In the genomic region with DNA sequence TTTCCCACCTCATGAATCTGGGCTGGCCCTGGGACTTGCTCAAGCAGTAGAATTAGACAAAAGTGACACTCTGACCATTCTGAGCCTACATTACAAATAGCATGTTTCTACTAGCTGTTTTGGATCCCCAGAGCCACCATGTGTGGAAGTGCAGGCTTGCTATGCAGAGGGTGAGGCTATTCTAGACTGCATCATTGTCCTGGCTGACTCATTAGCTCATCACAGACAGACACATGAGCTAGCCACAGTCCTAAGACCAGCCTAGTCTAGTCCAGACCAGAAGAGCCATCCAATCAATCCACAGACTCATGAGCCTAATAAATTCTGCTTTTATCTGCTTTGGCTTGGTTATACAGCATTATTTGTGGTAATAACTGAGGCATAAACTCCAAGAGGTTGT, we compare ENCODE assay signal across 18 cellular contexts.
DNase-seq lines count a peak whose midpoint lies in the region; ATAC-seq and TF ChIP-seq lines count a peak whose summit lies in the region.
"Had no signal": no experiment of that assay in that cellular context is flagged by ENCODE, and none has a peak within 500 bp of the region (broad histone marks: within the 10 kb centered on the region; RNA-seq: fewer than 3 reads in every experiment).

No MANE protein-coding gene starts in this region.

- peak overlapping the region; percentile 1 for H2BK120ac ChIP-seq in IMR-90 (ENCODE audit: low read depth, low read length)

- H3K4me3 ChIP-seq in AG10803 (ENCODE audit: low read length) (no peak overlapping the region), IMR-90 (ENCODE audit: insufficient read depth, low read depth, low read length) (no peak overlapping the region), choroid plexus epithelial cell (ENCODE audit: low read depth, low read length) (no peak overlapping the region), left lung (no peak overlapping the region), stomach (no peak overlapping the region)
- H3K4me3 ChIP-seq in naive thymus-derived CD4-positive, alpha-beta T cell (ENCODE audit: low read length), result no peak overlapping the region
- H3K4me3 ChIP-seq: adrenal gland, colonic mucosa, esophagus muscularis mucosa had no signal

- H3K79me1 ChIP-seq in IMR-90 (ENCODE audit: low read depth in 1 of 2, low read length in 2 of 2), result no peaks in the 10 kb centered on the region

- H3K18ac ChIP-seq in IMR-90 (ENCODE audit: low read depth, low read length), result peak overlapping the region; percentile 10; the same call in 1 of the 2 replicates

- no peak overlapping the region for H3K9ac ChIP-seq in IMR-90 (ENCODE audit: low read depth, low read length)

- H3K9me3 Mint-ChIP-seq in naive thymus-derived CD4-positive, alpha-beta T cell, result peaks cover 0 to 16% (median 8%) of the 10 kb centered on the region in 11 donors

- no peak overlapping the region for H2AK9ac ChIP-seq in IMR-90 (replicated peaks; ENCODE audit: low read depth, low read length, poor library complexity)

- no peak overlapping the region for H3K23ac ChIP-seq in IMR-90 (ENCODE audit: low read depth, low read length)

- H3K4me3 Mint-ChIP-seq in naive thymus-derived CD4-positive, alpha-beta T cell, result no peak overlapping the region
- H3K4me3 Mint-ChIP-seq: stimulated activated naive CD8-positive, alpha-beta T cell treated with anti-CD3 and anti-CD28 coated beads, Interleukin-15, Interleukin-2, amounts not matched to agents 100 ng/mL and 50 ng/mL, for 24 hours had no signal

- no peak for ATAC-seq in IMR-90 (ENCODE audit: low read depth)
- ATAC-seq in left lung, result peak; percentile 36
- ATAC-seq in naive thymus-derived CD4-positive, alpha-beta T cell, result no peak

- no peak overlapping the region for H3K56ac ChIP-seq in IMR-90 (ENCODE audit: extremely low read depth, insufficient read depth, low read length)

- intact Hi-C loops in IMR-90 (cut with micrococcal nuclease), result loop anchor here (5.0 to 10.0 kb wide), 2 partner anchors 104 to 342 kb away; no protein-coding TSS in a partner anchor
- intact Hi-C loops in left lung (cut with DNase I), result no loop called here
- intact Hi-C loops in stomach (cut with DNase I; ENCODE audit: low total_unique reads), result no loop called here
- intact Hi-C loops in naive thymus-derived CD4-positive, alpha-beta T cell (cut with micrococcal nuclease), result no loop called here

- no peaks in the 10 kb centered on the region for H3K27me3 ChIP-seq in IMR-90 (ENCODE audit: control insufficient read depth, insufficient read depth, low read length)
- no peaks in the 10 kb centered on the region for H3K27me3 ChIP-seq in left lung
- no peaks in the 10 kb centered on the region for H3K27me3 ChIP-seq in stomach
- no peaks in the 10 kb centered on the region for H3K27me3 ChIP-seq in naive thymus-derived CD4-positive, alpha-beta T cell (ENCODE audit: control insufficient read depth in 2 of 2, insufficient read depth in 2 of 2, low read length in 2 of 2)
- H3K27me3 ChIP-seq: adrenal gland, colonic mucosa, esophagus muscularis mucosa had no signal

- peak overlapping the region; percentile 14; the same call in 1 of the 2 replicates for H4K91ac ChIP-seq in IMR-90 (ENCODE audit: insufficient read depth, low read depth, low read length)

- H3K36me3 ChIP-seq in IMR-90 (ENCODE audit: control insufficient read depth, insufficient read depth, low read length), result no peaks in the 10 kb centered on the region
- H3K36me3 ChIP-seq in left lung, result no peaks in the 10 kb centered on the region
- no peaks in the 10 kb centered on the region for H3K36me3 ChIP-seq in stomach
- H3K36me3 ChIP-seq in naive thymus-derived CD4-positive, alpha-beta T cell (ENCODE audit: control insufficient read depth in 2 of 3, insufficient read depth in 3 of 3, low read length in 3 of 3), result no peaks in the 10 kb centered on the region
- H3K36me3 ChIP-seq: adrenal gland, colonic mucosa, esophagus muscularis mucosa had no signal

- H4K8ac ChIP-seq in IMR-90 (ENCODE audit: low read depth in 2 of 2, low read length in 2 of 2), result peak overlapping the region; percentile 7 to 23; a peak in 3 of 4 replicates

- in situ Hi-C loops in IMR-90 (cut with MboI; ENCODE audit: low sequenced_read_pairs), result no loop called here

- H2BK20ac ChIP-seq in IMR-90 (ENCODE audit: low read depth, low read length), result peak overlapping the region; percentile 20

- H3K9me3 ChIP-seq in IMR-90 (ENCODE audit: control insufficient read depth, insufficient read depth, low read length) (no peaks in the 10 kb centered on the region), left lung (no peaks in the 10 kb centered on the region), stomach (no peaks in the 10 kb centered on the region)
- no peaks in the 10 kb centered on the region for H3K9me3 ChIP-seq in naive thymus-derived CD4-positive, alpha-beta T cell (ENCODE audit: control insufficient read depth in 2 of 3, low read length in 3 of 3)
- H3K9me3 ChIP-seq: adrenal gland, colonic mucosa, esophagus muscularis mucosa had no signal

- POLR2A ChIA-PET in IMR-90 (lab: Charles Lee; ENCODE audit: unreplicated experiment), result no interaction called here
- POLR2A ChIA-PET in naive thymus-derived CD4-positive, alpha-beta T cell (lab: Charles Lee), result no interaction called here

- H3K9me1 ChIP-seq in IMR-90 (ENCODE audit: insufficient read depth, low read length), result peaks cover 9% of the 10 kb centered on the region

- H2AK5ac ChIP-seq in IMR-90 (ENCODE audit: low read depth, low read length), result peak overlapping the region; percentile 73; the same call in 1 of the 2 replicates

- peak; percentile 60 for DNase-seq in AG10803 (ENCODE audit: low read depth)
- DNase-seq in IMR-90, result peak; percentile 66
- peak; percentile 53 for DNase-seq in choroid plexus epithelial cell (ENCODE audit: low read depth)
- DNase-seq in left lung, result no peak
- DNase-seq in stomach, result no peak
- DNase-seq in activated CD8-positive, alpha-beta memory T cell treated with anti-CD3 and anti-CD28 coated beads, Interleukin-2, amount 50 U/mL, for 4 hours, result no peak
- DNase-seq in NCI-H1930 (lab: John Stamatoyannopoulos, UW), result no peak
- no peak for DNase-seq in naive thymus-derived CD4-positive, alpha-beta T cell
- DNase-seq: activated CD4-positive, alpha-beta T cell treated with anti-CD3 and anti-CD28 coated beads, Interleukin-2, amount 50 U/mL, for 1 hour; adrenal gland; AML-193; colonic mucosa; NCI-H187 treated with DMSO at 0.1 percent for 48 hours; NCI-H774; SHP77; T1000 had no signal

- no peaks in the 10 kb centered on the region for H3K4me1 Mint-ChIP-seq in naive thymus-derived CD4-positive, alpha-beta T cell

- H3K4me1 ChIP-seq in IMR-90 (ENCODE audit: control insufficient read depth, insufficient read depth, low read length) (peaks cover 11% of the 10 kb centered on the region), left lung (no peaks in the 10 kb centered on the region), stomach (no peaks in the 10 kb centered on the region)
- H3K4me1 ChIP-seq in naive thymus-derived CD4-positive, alpha-beta T cell (ENCODE audit: control insufficient read depth in 2 of 2, insufficient read depth in 2 of 2, low read length in 2 of 2), result no peaks in the 10 kb centered on the region
- H3K4me1 ChIP-seq: adrenal gland, colonic mucosa, esophagus muscularis mucosa had no signal

- H3K14ac ChIP-seq in IMR-90 (replicated peaks; ENCODE audit: low read depth, low read length), result 0 out of 2 replicates have a peak overlapping the region, but pooled peaks have one; percentile 10

- H3K27ac ChIP-seq in IMR-90 (ENCODE audit: insufficient read depth, low read length) (no peak overlapping the region), left lung (no peak overlapping the region), stomach (no peak overlapping the region)
- no peak overlapping the region for H3K27ac ChIP-seq in naive thymus-derived CD4-positive, alpha-beta T cell (ENCODE audit: low read depth, low read length)
- H3K27ac ChIP-seq: adrenal gland, colonic mucosa, esophagus muscularis mucosa had no signal

- no peaks in the 10 kb centered on the region for H4K20me1 ChIP-seq in IMR-90 (ENCODE audit: insufficient read depth, low read length)

- no peak for TF ChIP-seq POLR2A in IMR-90 (IDR thresholded peaks at IDR 0.05; ENCODE audit: low read depth, low read length)
- no peak for TF ChIP-seq POLR2A in stomach (IDR thresholded peaks at IDR 0.05)

- TF ChIP-seq RAD21 in IMR-90 (IDR thresholded peaks at IDR 0.05; ENCODE audit: low read length), result no peak

- CTCF ChIA-PET in IMR-90 (lab: Yijun Ruan, JAX), result no interaction called here
- CTCF ChIA-PET in naive thymus-derived CD4-positive, alpha-beta T cell (lab: Charles Lee), result no interaction called here

- peak overlapping the region; percentile 70 for H2BK5ac ChIP-seq in IMR-90 (ENCODE audit: low read depth, low read length, poor library complexity, severe bottlenecking)

- no peak for TF ChIP-seq EP300 in stomach (IDR thresholded peaks at IDR 0.05)

- TF ChIP-seq CTCF in AG10803 (conservative IDR thresholded peaks at IDR 0.05; ENCODE audit: low read length) (no peak), IMR-90 (conservative IDR thresholded peaks at IDR 0.05; ENCODE audit: low read depth, low read length) (no peak), choroid plexus epithelial cell (conservative IDR thresholded peaks at IDR 0.05; ENCODE audit: low read depth, low read length) (no peak), left lung (IDR thresholded peaks at IDR 0.05) (no peak), stomach (IDR thresholded peaks at IDR 0.05) (no peak)

- BruUV-seq in IMR-90 (replicated peaks; lab: Mats Ljungman, UMichigan), result no TSS peak

- H2BK15ac ChIP-seq in IMR-90 (ENCODE audit: low read depth, low read length), result peak overlapping the region; percentile 74; the same call in 2 of the 3 replicates

- no peaks in the 10 kb centered on the region for H3K27me3 Mint-ChIP-seq in naive thymus-derived CD4-positive, alpha-beta T cell
- H3K27me3 Mint-ChIP-seq: stimulated activated naive CD8-positive, alpha-beta T cell treated with anti-CD3 and anti-CD28 coated beads, Interleukin-15, Interleukin-2, amounts not matched to agents 100 ng/mL and 50 ng/mL, for 24 hours had no signal

- H2AFZ ChIP-seq in IMR-90 (replicated peaks; ENCODE audit: low read length, poor library complexity), result no peak overlapping the region

- no peaks in the 10 kb centered on the region for H3K36me3 Mint-ChIP-seq in naive thymus-derived CD4-positive, alpha-beta T cell

- H3K27ac Mint-ChIP-seq in naive thymus-derived CD4-positive, alpha-beta T cell, result no peak overlapping the region
- H3K27ac Mint-ChIP-seq: stimulated activated naive CD8-positive, alpha-beta T cell treated with anti-CD3 and anti-CD28 coated beads, Interleukin-15, Interleukin-2, amounts not matched to agents 100 ng/mL and 50 ng/mL, for 24 hours had no signal

- no peak overlapping the region for H3K4me2 ChIP-seq in IMR-90 (ENCODE audit: low read depth, low read length)

- H3K4ac ChIP-seq in IMR-90 (ENCODE audit: low read depth, low read length), result peak overlapping the region; percentile 3; the same call in 1 of the 2 replicates

- dilution Hi-C loops in IMR-90 (cut with HindIII; ENCODE audit: low sequenced_read_pairs, unreplicated experiment), result no loop called here

- peak overlapping the region; percentile 30; the same call in 1 of the 2 replicates for H4K5ac ChIP-seq in IMR-90 (ENCODE audit: low read depth, low read length)

TF ChIP-seq in IMR-90, 13 proteins besides CTCF, POLR2A, EP300 and RAD21 (continues in another document):
- TF ChIP-seq FOS (IDR thresholded peaks at IDR 0.05; ENCODE audit: low read depth, low read length) (no peak), RFX5 (IDR thresholded peaks at IDR 0.05; ENCODE audit: low read depth, low read length) (no peak), CEBPB (IDR thresholded peaks at IDR 0.05; ENCODE audit: low read depth, low read length) (no peak), MAFK (IDR thresholded peaks at IDR 0.05; ENCODE audit: low read depth, low read length) (no peak)

Comparison
In these comparisons a context has a peak if more than half of its experiments do, and no peak if none do; other contexts are left out.
1. DNase-seq: peak in AG10803 (single experiment), IMR-90 (single experiment) and choroid plexus epithelial cell (single experiment); none in left lung (0 of 2), stomach (single experiment), activated CD8-positive, alpha-beta memory T cell treated with anti-CD3 and anti-CD28 coated beads, Interleukin-2, amount 50 U/mL, for 4 hours (single experiment), NCI-H1930 (0 of 2) and naive thymus-derived CD4-positive, alpha-beta T cell (0 of 9).